In the genomic region with DNA sequence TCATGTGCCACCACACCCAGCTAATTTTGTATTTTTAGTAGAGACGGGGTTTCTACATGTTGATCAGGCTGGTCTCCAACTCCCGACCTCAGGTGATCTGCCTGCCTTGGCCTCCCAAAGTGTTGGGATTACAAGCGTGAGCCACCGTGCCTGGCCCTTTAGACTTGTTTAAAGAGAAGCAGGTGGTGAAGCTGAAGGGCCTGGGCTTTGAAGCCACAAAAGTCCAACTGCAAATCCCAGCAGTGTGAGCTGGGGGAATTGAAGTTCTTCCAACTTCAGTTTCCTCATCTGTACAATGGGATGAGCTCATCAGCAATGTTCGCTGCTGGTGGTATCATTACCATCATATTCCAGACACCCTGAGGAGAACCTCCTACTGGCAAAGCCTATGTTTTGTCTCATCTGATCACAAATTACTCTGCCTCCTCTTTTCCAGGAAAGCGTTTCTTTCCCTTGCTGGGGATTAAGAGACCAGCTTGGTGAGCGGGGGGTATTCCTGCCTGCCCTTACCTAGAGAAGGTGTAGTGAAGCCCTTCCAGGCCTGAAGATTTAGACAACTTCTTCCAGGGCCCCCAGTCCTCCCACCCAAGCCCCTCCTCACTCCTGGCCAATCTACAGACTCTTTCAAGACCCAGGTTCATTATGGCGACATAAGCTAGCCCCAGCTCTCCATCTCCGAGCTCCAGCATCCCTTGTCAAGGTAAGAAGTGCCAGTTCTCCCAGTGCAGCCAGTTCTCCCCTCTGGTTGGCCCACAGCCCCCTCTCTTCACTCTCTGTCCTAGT, we compare ENCODE assay signal across 25 cellular contexts. TPM values are rescaled to one million over a fixed set of nuclear protein-coding genes. Genes with fewer than 3 reads are reported as not detected.
DNase-seq lines count a peak whose midpoint lies in the region; ATAC-seq and TF ChIP-seq lines count a peak whose summit lies in the region.
"Had no signal": no experiment of that assay in that cellular context is flagged by ENCODE, and none has a peak within 500 bp of the region (broad histone marks: within the 10 kb centered on the region; RNA-seq: fewer than 3 reads in every experiment).

No MANE protein-coding gene starts in this region.

- no peaks in the 10 kb centered on the region for H3K9me3 ChIP-seq in right atrium auricular region
- H3K9me3 ChIP-seq in neuronal stem cell (replicated peaks in 1 of 2; ENCODE audit: control insufficient read depth in 2 of 2, insufficient read depth in 1 of 2, low read depth in 1 of 2, low read length in 2 of 2): no peaks in the 10 kb centered on the region
- H3K9me3 ChIP-seq in tibial artery: no peaks in the 10 kb centered on the region
- H3K9me3 ChIP-seq: A549, upper lobe of left lung had no signal

- H2BK15ac ChIP-seq in neuronal stem cell (ENCODE audit: low read length): peak overlapping the region; percentile 31

- H3K4me2 ChIP-seq in neuronal stem cell (ENCODE audit: insufficient read depth, low read length, poor library complexity, severe bottlenecking): no peak overlapping the region
- H3K4me2 ChIP-seq: neural progenitor cell had no signal

- ATAC-seq in left cardiac atrium: no peak
- ATAC-seq: activated CD4-positive, CD25-positive, alpha-beta regulatory T cell treated with anti-CD3 and anti-CD28 coated beads, Interleukin-2, amount 50 U/mL, for 24 hours; activated T-helper 17 cell treated with anti-CD3 and anti-CD28 coated beads, Interleukin-2, amount 50 U/mL, for 72 hours; sciatic nerve; stimulated activated naive CD8-positive, alpha-beta T cell treated with anti-CD3 and anti-CD28 coated beads, Interleukin-15, amount 100 ng/mL, for 72 hours had no signal

- DNase-seq in right atrium auricular region (ENCODE audit: low spot score) (no peak), left cardiac atrium (no peak), coronary artery (ENCODE audit: low spot score) (peak; percentile 60), neuronal stem cell (ENCODE audit: low spot score) (no peak), tibial artery (peak in 1 of 2 donors; percentile 66), EL (no peak), glomerular visceral epithelial cell (ENCODE audit: extremely low spot score) (no peak)
- no peak for DNase-seq in stimulated activated CD4-positive, alpha-beta T cell treated with anti-CD3 and anti-CD28 coated beads, Interleukin-2, amount 100 ng/mL, for 24 hours
- DNase-seq: activated CD4-positive, alpha-beta memory T cell treated with anti-CD3 and anti-CD28 coated beads for 36 hours; activated CD8-positive, alpha-beta memory T cell treated with anti-CD3 and anti-CD28 coated beads, Interleukin-2, amount 50 U/mL, for 48 hours; AML-193; CD4-positive, alpha-beta T cell; KG1; MM.1S; NCI-H1417; NCI-H2081; NCI-H2227 treated with DMSO at 0.1 percent for 48 hours; stimulated activated naive CD8-positive, alpha-beta T cell treated with anti-CD3 and anti-CD28 coated beads, Interleukin-15, amount 100 ng/mL, for 72 hours; T-helper 1 cell had no signal

- WGBS in neuronal stem cell (ENCODE audit: extremely low coverage in 2 of 2, insufficient read length in 2 of 2, insufficient replicate concordance in 1 of 2), 2 donors: no CpG with 5 or more reads among the region's 9 CpGs

- H3K4ac ChIP-seq in neuronal stem cell (ENCODE audit: low read length): no peak overlapping the region

- H2BK120ac ChIP-seq in neuronal stem cell (ENCODE audit: low read depth, low read length): no peak overlapping the region

- no peak overlapping the region for H3K18ac ChIP-seq in neuronal stem cell (ENCODE audit: low read length)

- intact Hi-C loops in left cardiac atrium (cut with DNase I) (no loop called here), tibial artery (cut with DNase I; ENCODE audit: low total_unique reads) (loop anchor here (10.0 kb wide), 1 partner anchor 259 kb away; the partner anchor contains the start of gene ARL8A)

- H3K27me3 ChIP-seq in right atrium auricular region: no peaks in the 10 kb centered on the region
- H3K27me3 ChIP-seq in neuronal stem cell (ENCODE audit: control insufficient read depth in 3 of 3, insufficient read depth in 3 of 3, low read depth in 1 of 3, low read length in 3 of 3): peaks cover 0 to 58% (median 6%) of the 10 kb centered on the region in 3 experiments
- H3K27me3 ChIP-seq in tibial artery: no peaks in the 10 kb centered on the region
- H3K27me3 ChIP-seq: upper lobe of left lung had no signal

- H3K4me3 ChIP-seq in right atrium auricular region (no peak overlapping the region), coronary artery (no peak overlapping the region), neuronal stem cell (ENCODE audit: low read length in 2 of 2) (no peak overlapping the region), tibial artery (no peak overlapping the region)
- H3K4me3 ChIP-seq: A549, neural progenitor cell, upper lobe of left lung had no signal

- no peak for TF ChIP-seq CTCF in right atrium auricular region (IDR thresholded peaks at IDR 0.05)
- no peak for TF ChIP-seq CTCF in coronary artery (IDR thresholded peaks at IDR 0.05)
- no peak for TF ChIP-seq CTCF in tibial artery (IDR thresholded peaks at IDR 0.05)

- H4K8ac ChIP-seq in neuronal stem cell (ENCODE audit: low read depth, low read length): no peak overlapping the region

- H2AFZ ChIP-seq in neuronal stem cell (ENCODE audit: low read length): no peak overlapping the region
- H2AFZ ChIP-seq: neural progenitor cell had no signal

- no peak overlapping the region for H2BK12ac ChIP-seq in neuronal stem cell (ENCODE audit: low read length)

- H3K14ac ChIP-seq in neuronal stem cell (ENCODE audit: low read length): no peak overlapping the region

- no peak overlapping the region for H2AK5ac ChIP-seq in neuronal stem cell (ENCODE audit: low read depth, low read length)

- H3K27ac ChIP-seq in right atrium auricular region (peak overlapping the region; percentile 80 to 89), coronary artery (peak overlapping the region in 1 of 2 donors; percentile 70), neuronal stem cell (replicated peaks; ENCODE audit: low read length) (no peak overlapping the region), tibial artery (peak overlapping the region; percentile 54 to 60)
- H3K27ac ChIP-seq: neural progenitor cell, upper lobe of left lung had no signal

- H3K4me1 ChIP-seq in right atrium auricular region (peaks cover 0 to 76% of the 10 kb centered on the region in 2 donors), neuronal stem cell (ENCODE audit: control insufficient read depth in 2 of 2, insufficient read depth in 1 of 2, low read depth in 1 of 2, low read length in 2 of 2) (peaks cover 11 to 12% of the 10 kb centered on the region in 2 donors), tibial artery (peaks cover 0 to 69% (median 56%) of the 10 kb centered on the region in 4 donors)

- no peaks in the 10 kb centered on the region for H3K79me1 ChIP-seq in neuronal stem cell (ENCODE audit: low read depth, low read length)

- H4K91ac ChIP-seq in neuronal stem cell (ENCODE audit: low read depth, low read length, poor library complexity): no peak overlapping the region

- H3K9ac ChIP-seq in neuronal stem cell (ENCODE audit: low read depth, low read length, poor library complexity): no peak overlapping the region
- H3K9ac ChIP-seq: neural progenitor cell had no signal

- no peak overlapping the region for H2BK5ac ChIP-seq in neuronal stem cell (ENCODE audit: low read length)

- H3K36me3 ChIP-seq in right atrium auricular region (no peaks in the 10 kb centered on the region), neuronal stem cell (replicated peaks in 1 of 2; ENCODE audit: control insufficient read depth in 2 of 2, insufficient read depth in 2 of 2, low read length in 2 of 2) (no peaks in the 10 kb centered on the region), tibial artery (peaks cover 0 to 8% (median 0%) of the 10 kb centered on the region in 3 donors)
- H3K36me3 ChIP-seq: neural progenitor cell, upper lobe of left lung had no signal

- no peak overlapping the region for H3K23ac ChIP-seq in neuronal stem cell (ENCODE audit: low read depth, low read length, poor library complexity)

RNA-seq across cellular contexts. Expression of gene SHISA4, which starts 2.4 kb away (rescaled TPM):
- total RNA-seq in right atrium auricular region (100 to 1,000 TPM in 1 of 2 donors, 10 to 100 TPM in 1; 74.2 to 176 TPM), left cardiac atrium (10 to 100 TPM; 47.5 to 49.0 TPM)
- polyA plus RNA-seq in neuronal stem cell (2013, experiment 1 of 2): 10.6 TPM
- polyA plus RNA-seq in neuronal stem cell (2013, experiment 2 of 2): 11.6 TPM

RNA-seq across cellular contexts. Expression of gene IPO9, which starts 57.3 kb away (rescaled TPM):
- total RNA-seq in right atrium auricular region (10 to 100 TPM; 10.7 to 15.6 TPM), left cardiac atrium (10 to 100 TPM; 25.8 to 26.6 TPM)
- polyA plus RNA-seq in neuronal stem cell (2013, experiment 1 of 2): 67.4 TPM
- polyA plus RNA-seq in neuronal stem cell (2013, experiment 2 of 2): 68.8 TPM
